ENCODE assay signal across 10 cellular contexts in genomic region chr19:50496189-50497029, GRCh38. TPM values are rescaled to one million over a fixed set of nuclear protein-coding genes. Genes with fewer than 3 reads are reported as not detected.
A peak's percentile ranks its signal among the peaks of the same experiment; 100 is the strongest.
DNase-seq lines count a peak whose midpoint lies in the region; ATAC-seq, FAIRE-seq and TF ChIP-seq lines count a peak whose summit lies in the region.
"Had no signal": no experiment of that assay in that cellular context is flagged by ENCODE, and none has a peak within 500 bp of the region (broad histone marks: within the 10 kb centered on the region; RNA-seq: fewer than 3 reads in every experiment).

No MANE protein-coding gene starts in this region.

- DNase-seq in RKO (ENCODE audit: low spot score) = peak; percentile 25
- peak; percentile 82 for DNase-seq in frontal cortex (ENCODE audit: low spot score in 2 of 2)
- peak; percentile 95 for DNase-seq in midbrain (lab: John Stamatoyannopoulos, UW)
- no peak for DNase-seq in CD8-positive, alpha-beta T cell
- no peak for DNase-seq in kidney glomerular epithelial cell (lab: John Stamatoyannopoulos, UW)
- DNase-seq: DMS153 had no signal

- FAIRE-seq in frontal cortex (lab: Jason Lieb, UNC) = no peak

- H3K9me3 Mint-ChIP-seq in CD8-positive, alpha-beta T cell = no peaks in the 10 kb centered on the region

- no peaks in the 10 kb centered on the region for H3K9me3 ChIP-seq in CD8-positive, alpha-beta T cell (ENCODE audit: low read length)
- H3K9me3 ChIP-seq: vagina had no signal

- intact Hi-C loops in CD8-positive, alpha-beta T cell (cut with DNase I, micrococcal nuclease) = no loop called here

- no peak for TF ChIP-seq CTCF in CD8-positive, alpha-beta T cell (IDR thresholded peaks at IDR 0.05)

- no peak for ATAC-seq in CD8-positive, alpha-beta T cell
- ATAC-seq in GM18909 (IDR thresholded peaks at IDR 0.05; ENCODE audit: poor library complexity, unreplicated experiment) = no peak

- H3K4me3 ChIP-seq in CD8-positive, alpha-beta T cell (ENCODE audit: low read depth, low read length) = no peak overlapping the region
- H3K4me3 ChIP-seq: vagina had no signal

- H3K36me3 Mint-ChIP-seq in CD8-positive, alpha-beta T cell = peaks cover 13% of the 10 kb centered on the region

- no peaks in the 10 kb centered on the region for H3K27me3 Mint-ChIP-seq in CD8-positive, alpha-beta T cell (ENCODE audit: low read depth)

- POLR2A ChIA-PET in CD8-positive, alpha-beta T cell (lab: Charles Lee) = interaction anchor here (0.6 kb wide), 1 partner anchor 416 kb away, joined by 3 read pairs; no protein-coding TSS in a partner anchor

- no peaks in the 10 kb centered on the region for H3K36me3 ChIP-seq in CD8-positive, alpha-beta T cell (ENCODE audit: insufficient read depth, low read length)
- H3K36me3 ChIP-seq: vagina had no signal

- H3K4me1 Mint-ChIP-seq in CD8-positive, alpha-beta T cell (ENCODE audit: low read depth) = peaks cover 11% of the 10 kb centered on the region

- H3K27ac ChIP-seq in temporal lobe (ENCODE audit: low read depth, low read length) = peak overlapping the region; percentile 99
- no peak overlapping the region for H3K27ac ChIP-seq in CD8-positive, alpha-beta T cell (ENCODE audit: low read depth, low read length)
- H3K27ac ChIP-seq: vagina, VCaP had no signal

- peaks cover 12% of the 10 kb centered on the region for H3K4me1 ChIP-seq in CD8-positive, alpha-beta T cell (ENCODE audit: insufficient read depth, low read length)
- H3K4me1 ChIP-seq: vagina had no signal

- CTCF ChIA-PET in CD8-positive, alpha-beta T cell (lab: Charles Lee) = no interaction called here

- H3K27me3 ChIP-seq in CD8-positive, alpha-beta T cell (ENCODE audit: insufficient read depth, low read length) = no peaks in the 10 kb centered on the region
- H3K27me3 ChIP-seq: vagina had no signal

- no peak overlapping the region for H3K4me3 Mint-ChIP-seq in CD8-positive, alpha-beta T cell

- no peak overlapping the region for H3K27ac Mint-ChIP-seq in CD8-positive, alpha-beta T cell

RNA-seq across cellular contexts. Expression of gene JOSD2, which starts 14.6 kb away (rescaled TPM):
- total RNA-seq in frontal cortex = 6.9 TPM
- 6.1 TPM for total RNA-seq in temporal lobe
- 1 to 10 TPM; 8.8 to 9.9 TPM for total RNA-seq in CD8-positive, alpha-beta T cell

RNA-seq across cellular contexts. Expression of gene ASPDH, which starts 17.3 kb away (rescaled TPM):
- total RNA-seq in frontal cortex = 0.82 TPM
- 0.98 TPM for total RNA-seq in temporal lobe
- not detected for total RNA-seq in CD8-positive, alpha-beta T cell
- total RNA-seq: vagina had no signal

RNA-seq across cellular contexts. Expression of gene GARIN5A, which starts 19.8 kb away (rescaled TPM):
- total RNA-seq in frontal cortex (2.0 TPM), temporal lobe (0.98 TPM)
- total RNA-seq in CD8-positive, alpha-beta T cell = under 1 TPM in 1 of 2 experiments, not detected in 1; 0.33 TPM
- total RNA-seq: vagina had no signal

RNA-seq across cellular contexts. Expression of gene EMC10, which starts 20.1 kb away (rescaled TPM):
- 53.4 TPM for total RNA-seq in frontal cortex
- total RNA-seq in temporal lobe = 56.3 TPM
- total RNA-seq in CD8-positive, alpha-beta T cell = 100 to 1,000 TPM in 1 of 2 experiments, 10 to 100 TPM in 1; 96.7 to 104 TPM

Comparison
In these comparisons a context has a peak if more than half of its experiments do, and no peak if none do; other contexts are left out.
1. DNase-seq: peak in RKO (single experiment), frontal cortex (2 of 2) and midbrain (single experiment); none in CD8-positive, alpha-beta T cell (0 of 7) and kidney glomerular epithelial cell (single experiment).